1 cellular context compared by ENCODE assay signal in genomic region chr2:75428627-75429026, GRCh38.
TF ChIP-seq lines count a peak whose summit lies in the region.

No MANE protein-coding gene starts in this region.

TF ChIP-seq in GM12878, 131 proteins besides CTCF, POLR2A, EP300 and RAD21:
- no peak for TF ChIP-seq PKNOX1 (IDR thresholded peaks at IDR 0.05)
- no peak for TF ChIP-seq ATF7 (IDR thresholded peaks at IDR 0.05; ENCODE audit: low read depth)
- TF ChIP-seq MEF2B (IDR thresholded peaks at IDR 0.05; ENCODE audit: partially characterized antibody, poor library complexity, severe bottlenecking) = no peak
- no peak for TF ChIP-seq ASH2L (IDR thresholded peaks at IDR 0.05; ENCODE audit: borderline replicate concordance, low read depth)
- no peak for TF ChIP-seq PAX5 (IDR thresholded peaks at IDR 0.05; ENCODE audit: borderline replicate concordance, low read depth, low read length)
- TF ChIP-seq ZNF217 (IDR thresholded peaks at IDR 0.05) = no peak
- no peak for TF ChIP-seq MTA2 (IDR thresholded peaks at IDR 0.05; ENCODE audit: low read depth)
- TF ChIP-seq MTA3 (IDR thresholded peaks at IDR 0.05; ENCODE audit: borderline replicate concordance, low read length) = no peak
- TF ChIP-seq HDAC2 (IDR thresholded peaks at IDR 0.05) = no peak
- TF ChIP-seq ZZZ3 (IDR thresholded peaks at IDR 0.05; ENCODE audit: control insufficient read depth, insufficient read length, low read depth) = no peak
- TF ChIP-seq GABPA (IDR thresholded peaks at IDR 0.05; ENCODE audit: low read depth) = no peak
- TF ChIP-seq WRNIP1 (IDR thresholded peaks at IDR 0.05; ENCODE audit: borderline replicate concordance, low read depth, low read length) = no peak
- TF ChIP-seq ATF3 (IDR thresholded peaks at IDR 0.05; ENCODE audit: borderline replicate concordance, extremely low read depth, low read depth, low read length) = no peak
- TF ChIP-seq POLR2AphosphoS5 (IDR thresholded peaks at IDR 0.05; ENCODE audit: low read length) = 0 out of 2 replicates have a peak, but pooled peaks have one; percentile 52
- TF ChIP-seq MYB (IDR thresholded peaks at IDR 0.05; ENCODE audit: borderline replicate concordance, low read depth, low read length) = no peak
- TF ChIP-seq ZBED1 (IDR thresholded peaks at IDR 0.05; ENCODE audit: borderline replicate concordance) = no peak
- no peak for TF ChIP-seq HCFC1 (IDR thresholded peaks at IDR 0.05; ENCODE audit: low read length)
- TF ChIP-seq SMAD1 (IDR thresholded peaks at IDR 0.05; ENCODE audit: low read depth, partially characterized antibody) = no peak
- TF ChIP-seq SKIL (IDR thresholded peaks at IDR 0.05; ENCODE audit: low read depth, poor library complexity, severe bottlenecking) = no peak
- TF ChIP-seq SIN3A (IDR thresholded peaks at IDR 0.05; ENCODE audit: low read depth, low read length) = no peak
- TF ChIP-seq SP1 (IDR thresholded peaks at IDR 0.05; ENCODE audit: low read depth, low read length) = no peak
- TF ChIP-seq RBBP5 (conservative IDR thresholded peaks at IDR 0.05) = no peak
- no peak for TF ChIP-seq E2F8 (IDR thresholded peaks at IDR 0.05; ENCODE audit: low read depth, partially characterized antibody)
- TF ChIP-seq PML (IDR thresholded peaks at IDR 0.05; ENCODE audit: low read length) = no peak
- TF ChIP-seq ZNF207 (IDR thresholded peaks at IDR 0.05; ENCODE audit: borderline replicate concordance) = no peak
- peak; percentile 22; the same call in 1 of the 2 replicates for TF ChIP-seq YY1 (IDR thresholded peaks at IDR 0.05; ENCODE audit: low read depth, low read length)
- TF ChIP-seq TAF1 (IDR thresholded peaks at IDR 0.05; ENCODE audit: borderline replicate concordance, low read depth, low read length) = peak; percentile 41; the same call in 1 of the 2 replicates
- peak; percentile 67; the same call in 1 of the 3 replicates for TF ChIP-seq POU2F2 (IDR thresholded peaks at IDR 0.05; ENCODE audit: borderline replicate concordance, low read depth, low read length)
